ENCODE assay signal across 17 cellular contexts in genomic region chr3:46903341-46904302, GRCh38. TPM values are rescaled to one million over a fixed set of nuclear protein-coding genes. Genes with fewer than 3 reads are reported as not detected.
A peak's percentile ranks its signal among the peaks of the same experiment; 100 is the strongest.
DNase-seq lines count a peak whose midpoint lies in the region; ATAC-seq and TF ChIP-seq lines count a peak whose summit lies in the region.
"Had no signal": no experiment of that assay in that cellular context is flagged by ENCODE, and none has a peak within 500 bp of the region (broad histone marks: within the 10 kb centered on the region; RNA-seq: fewer than 3 reads in every experiment).

No MANE protein-coding gene starts in this region.

- DNase-seq in cardiac septum (ENCODE audit: low spot score) (peak; percentile 73), left ventricle myocardium inferior (no peak), SK-N-SH (no peak), fibroblast of villous mesenchyme (ENCODE audit: low read depth) (peak; percentile 29), upper lobe of right lung (peak; percentile 63), NCI-H187 treated with DMSO at 0.1 percent for 48 hours (lab: John Stamatoyannopoulos, UW) (no peak), Caco-2 (no peak)
- DNase-seq: activated T-cell treated with anti-CD3 and anti-CD28 coated beads, Interleukin-2, amount 50 U/mL, for 4 hours; caudate nucleus; foreskin melanocyte; RPMI8226; WERI-Rb-1 had no signal

- H3K9me3 ChIP-seq in left ventricle myocardium inferior (replicated peaks): no peaks in the 10 kb centered on the region
- no peaks in the 10 kb centered on the region for H3K9me3 ChIP-seq in SK-N-SH
- H3K9me3 ChIP-seq in upper lobe of right lung: no peaks in the 10 kb centered on the region
- H3K9me3 ChIP-seq in Caco-2: no peaks in the 10 kb centered on the region
- H3K9me3 ChIP-seq: pancreas had no signal

- no peak overlapping the region for H3K27ac Mint-ChIP-seq in Caco-2 (ENCODE audit: unreplicated experiment)

- no peak for TF ChIP-seq EP300 in SK-N-SH (IDR thresholded peaks at IDR 0.05; ENCODE audit: borderline replicate concordance in 1 of 2, low read depth in 1 of 2, low read length in 1 of 2)

- H4K20me1 ChIP-seq in SK-N-SH (ENCODE audit: insufficient read depth): no peaks in the 10 kb centered on the region

- no peak overlapping the region for H3K4me3 Mint-ChIP-seq in Caco-2 (ENCODE audit: unreplicated experiment)
- H3K4me3 Mint-ChIP-seq: activated T-cell treated with anti-CD3 and anti-CD28 coated beads, Interleukin-2, amount 50 U/mL, for 4 hours had no signal

- no peaks in the 10 kb centered on the region for H3K9me3 Mint-ChIP-seq in Caco-2 (ENCODE audit: unreplicated experiment)
- H3K9me3 Mint-ChIP-seq: activated T-cell treated with anti-CD3 and anti-CD28 coated beads, Interleukin-2, amount 50 U/mL, for 4 hours had no signal

- intact Hi-C loops in cardiac septum (cut with DNase I): no loop called here
- intact Hi-C loops in left ventricle myocardium inferior (cut with micrococcal nuclease): no loop called here
- intact Hi-C loops in upper lobe of right lung (cut with DNase I): no loop called here
- intact Hi-C loops in Caco-2 (cut with micrococcal nuclease; ENCODE audit: unreplicated experiment): no loop called here

- no peak overlapping the region for H3K4me2 ChIP-seq in SK-N-SH
- H3K4me2 ChIP-seq: KMS-11 had no signal

- H3K79me2 ChIP-seq in SK-N-SH (ENCODE audit: insufficient read depth): no peaks in the 10 kb centered on the region

- no peak for TF ChIP-seq RAD21 in SK-N-SH (IDR thresholded peaks at IDR 0.05; ENCODE audit: low read length)

- POLR2A ChIA-PET in SK-N-SH (lab: Yijun Ruan, JAX) (interaction anchor here (0.6 kb wide), 1 partner anchor 11 kb away, joined by 3 read pairs; no protein-coding TSS in a partner anchor), Caco-2 (lab: Charles Lee) (no interaction called here)

- no peaks in the 10 kb centered on the region for H3K4me1 Mint-ChIP-seq in Caco-2 (ENCODE audit: low read depth, unreplicated experiment)

- no peaks in the 10 kb centered on the region for H3F3A ChIP-seq in SK-N-SH (replicated peaks; ENCODE audit: insufficient read depth)

- H3K27me3 ChIP-seq in left ventricle myocardium inferior (ENCODE audit: low read depth) (peaks cover 9% of the 10 kb centered on the region), SK-N-SH (ENCODE audit: insufficient read depth) (no peaks in the 10 kb centered on the region), upper lobe of right lung (peaks cover 2% of the 10 kb centered on the region), Caco-2 (replicated peaks; ENCODE audit: control insufficient read depth, insufficient read depth, low read length) (no peaks in the 10 kb centered on the region)
- H3K27me3 ChIP-seq: pancreas had no signal

- no peak overlapping the region for H3K9ac ChIP-seq in SK-N-SH
- H3K9ac ChIP-seq: KMS-11 had no signal

- no peak overlapping the region for H2AFZ ChIP-seq in SK-N-SH (ENCODE audit: low read depth)

- H3K27ac ChIP-seq in left ventricle myocardium inferior (replicated peaks): no peak overlapping the region
- H3K27ac ChIP-seq in SK-N-SH (ENCODE audit: low read depth in 2 of 2, low read length in 1 of 2): no peak overlapping the region
- H3K27ac ChIP-seq in upper lobe of right lung: no peak overlapping the region
- H3K27ac ChIP-seq: KMS-11, pancreas, WERI-Rb-1 had no signal

- no peaks in the 10 kb centered on the region for H3K9me2 ChIP-seq in SK-N-SH

- CTCF ChIA-PET in SK-N-SH (lab: Yijun Ruan, JAX) (interaction anchor here (0.5 to 31.0 kb wide), 4 partner anchors 30 to 415 kb away, joined by 3 to 480 read pairs (median 4); partner anchors contain the start of gene PTH1R), Caco-2 (lab: Charles Lee) (interaction anchor here (1.2 kb wide), 1 partner anchor 41 kb away, joined by 3 read pairs; no protein-coding TSS in a partner anchor)

- 81% methylated on average over 14 of the region's 21 CpGs for WGBS in SK-N-SH (ENCODE audit: low lambda C conversion rate)

- TF ChIP-seq CTCF in left ventricle myocardium inferior (IDR thresholded peaks at IDR 0.05; ENCODE audit: borderline replicate concordance) (no peak), SK-N-SH (IDR thresholded peaks at IDR 0.05) (no peak), fibroblast of villous mesenchyme (IDR thresholded peaks at IDR 0.05; ENCODE audit: insufficient read depth, low read depth, low read length) (no peak), upper lobe of right lung (IDR thresholded peaks at IDR 0.05) (no peak), Caco-2 (IDR thresholded peaks at IDR 0.05; ENCODE audit: insufficient read depth in 1 of 2, low read depth in 1 of 2, low read length in 1 of 2, severe bottlenecking in 1 of 2, unreplicated experiment in 1 of 2) (no peak)

- no peaks in the 10 kb centered on the region for H3K27me3 Mint-ChIP-seq in Caco-2 (ENCODE audit: insufficient read depth, unreplicated experiment)

- no peaks in the 10 kb centered on the region for H3K36me3 ChIP-seq in left ventricle myocardium inferior
- H3K36me3 ChIP-seq in SK-N-SH (replicated peaks in 1 of 2; ENCODE audit: control insufficient read depth in 1 of 2, insufficient read depth in 2 of 2, low read length in 1 of 2): no peaks in the 10 kb centered on the region
- no peaks in the 10 kb centered on the region for H3K36me3 ChIP-seq in upper lobe of right lung
- no peaks in the 10 kb centered on the region for H3K36me3 ChIP-seq in Caco-2 (ENCODE audit: control insufficient read depth, insufficient read depth, low read length)
- H3K36me3 ChIP-seq: pancreas, WERI-Rb-1 had no signal

- H3K4me3 ChIP-seq in left ventricle myocardium inferior (no peak overlapping the region), SK-N-SH (ENCODE audit: low read depth in 2 of 2, low read length in 1 of 2) (no peak overlapping the region), fibroblast of villous mesenchyme (ENCODE audit: low read depth, low read length) (no peak overlapping the region), upper lobe of right lung (no peak overlapping the region), Caco-2 (ENCODE audit: low read depth, low read length) (no peak overlapping the region)
- H3K4me3 ChIP-seq: lung, pancreas had no signal

- ATAC-seq in upper lobe of right lung (no peak), HG02852 (IDR thresholded peaks at IDR 0.05; ENCODE audit: unreplicated experiment) (no peak)
- ATAC-seq: activated T-cell treated with anti-CD3 and anti-CD28 coated beads, Interleukin-2, amount 50 U/mL, for 4 hours; pancreas had no signal

- BruUV-seq in Caco-2 (replicated peaks; lab: Mats Ljungman, UMichigan): no TSS peak

- no peaks in the 10 kb centered on the region for H3K36me3 Mint-ChIP-seq in Caco-2 (ENCODE audit: insufficient read depth, unreplicated experiment)

- H3K4me1 ChIP-seq in left ventricle myocardium inferior: peaks cover 24% of the 10 kb centered on the region
- peaks cover 0 to 23% of the 10 kb centered on the region in 2 experiments; a peak in 1 of 4 replicates for H3K4me1 ChIP-seq in SK-N-SH (ENCODE audit: control insufficient read depth in 1 of 2, insufficient read depth in 2 of 2, low read depth in 1 of 2, low read length in 1 of 2)
- H3K4me1 ChIP-seq in upper lobe of right lung: peaks cover 20% of the 10 kb centered on the region
- no peaks in the 10 kb centered on the region for H3K4me1 ChIP-seq in Caco-2

TF ChIP-seq in SK-N-SH, 30 proteins besides CTCF, POLR2A, EP300 and RAD21:
- no peak for TF ChIP-seq RXRA (IDR thresholded peaks at IDR 0.05; ENCODE audit: borderline replicate concordance, low read depth)
- no peak for TF ChIP-seq TAF1 (IDR thresholded peaks at IDR 0.05; ENCODE audit: borderline replicate concordance, low read depth, low read length)
- TF ChIP-seq MAX (IDR thresholded peaks at IDR 0.05; ENCODE audit: low read depth): no peak
- TF ChIP-seq GATA2 (CRISPR knock-in tag; IDR thresholded peaks at IDR 0.05): no peak
- peak; percentile 47; the same call in 1 of the 2 replicates for TF ChIP-seq USF1 (IDR thresholded peaks at IDR 0.05; ENCODE audit: borderline replicate concordance, low read depth)
- TF ChIP-seq FOXM1 (IDR thresholded peaks at IDR 0.05; ENCODE audit: low read depth): no peak
- TF ChIP-seq, protein P1, sequence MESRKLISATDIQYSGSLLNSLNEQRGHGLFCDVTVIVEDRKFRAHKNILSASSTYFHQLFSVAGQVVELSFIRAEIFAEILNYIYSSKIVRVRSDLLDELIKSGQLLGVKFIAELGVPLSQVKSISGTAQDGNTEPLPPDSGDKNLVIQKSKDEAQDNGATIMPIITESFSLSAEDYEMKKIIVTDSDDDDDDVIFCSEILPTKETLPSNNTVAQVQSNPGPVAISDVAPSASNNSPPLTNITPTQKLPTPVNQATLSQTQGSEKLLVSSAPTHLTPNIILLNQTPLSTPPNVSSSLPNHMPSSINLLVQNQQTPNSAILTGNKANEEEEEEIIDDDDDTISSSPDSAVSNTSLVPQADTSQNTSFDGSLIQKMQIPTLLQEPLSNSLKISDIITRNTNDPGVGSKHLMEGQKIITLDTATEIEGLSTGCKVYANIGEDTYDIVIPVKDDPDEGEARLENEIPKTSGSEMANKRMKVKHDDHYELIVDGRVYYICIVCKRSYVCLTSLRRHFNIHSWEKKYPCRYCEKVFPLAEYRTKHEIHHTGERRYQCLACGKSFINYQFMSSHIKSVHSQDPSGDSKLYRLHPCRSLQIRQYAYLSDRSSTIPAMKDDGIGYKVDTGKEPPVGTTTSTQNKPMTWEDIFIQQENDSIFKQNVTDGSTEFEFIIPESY (IDR thresholded peaks at IDR 0.05; ENCODE audit: borderline replicate concordance, low read depth): no peak
- no peak for TF ChIP-seq NFIC (IDR thresholded peaks at IDR 0.05; ENCODE audit: borderline replicate concordance)

RNA-seq across cellular contexts. Expression of gene PTH1R, which starts 26.1 kb away (rescaled TPM):
- total RNA-seq in cardiac septum (5.4 TPM), left ventricle myocardium inferior (6.4 TPM), fibroblast of villous mesenchyme (2.3 and 2.6 TPM in 2 replicates), upper lobe of right lung (14.9 TPM), Caco-2 (2022) (5.1 and 6.8 TPM in 2 replicates)
- 0.07 and 0.34 TPM in 2 replicates for polyA plus RNA-seq in SK-N-SH (2012; rRNA removed)
- 0.18 and 0.49 TPM in 2 replicates for polyA plus RNA-seq in SK-N-SH (2012; cell fraction: cytosol; rRNA removed)
- 0.61 TPM in 2 replicates for polyA plus RNA-seq in SK-N-SH (2012; cell fraction: nucleus; rRNA removed)
- total RNA-seq: activated T-cell treated with anti-CD3 and anti-CD28 coated beads, Interleukin-2, amount 50 U/mL, for 4 hours had no signal

RNA-seq across cellular contexts. Expression of gene MYL3, which starts 40.4 kb away (rescaled TPM):
- 3,804 TPM for total RNA-seq in cardiac septum
- 7,440 TPM for total RNA-seq in left ventricle myocardium inferior
- polyA plus RNA-seq in SK-N-SH (2012; rRNA removed): not detected in 2 replicates
- polyA plus RNA-seq in SK-N-SH (2012; cell fraction: cytosol; rRNA removed): not detected in 2 replicates
- polyA plus RNA-seq in SK-N-SH (2012; cell fraction: nucleus; rRNA removed): not detected in 2 replicates
- 0.97 and 1.7 TPM in 2 replicates for total RNA-seq in fibroblast of villous mesenchyme
- 3.8 TPM for total RNA-seq in upper lobe of right lung
- total RNA-seq in Caco-2 (2022): 13.0 and 13.8 TPM in 2 replicates
- total RNA-seq: activated T-cell treated with anti-CD3 and anti-CD28 coated beads, Interleukin-2, amount 50 U/mL, for 4 hours had no signal
- polyA plus RNA-seq: AG04450 had no signal

Comparison
In these comparisons a context has a peak if more than half of its experiments do, and no peak if none do; other contexts are left out.
1. DNase-seq: peak in cardiac septum (single experiment), fibroblast of villous mesenchyme (single experiment) and upper lobe of right lung (single experiment); none in left ventricle myocardium inferior (single experiment), SK-N-SH (single experiment), NCI-H187 treated with DMSO at 0.1 percent for 48 hours (single experiment) and Caco-2 (0 of 2).
2. RNA of gene MYL3, which starts 40.4 kb away (total RNA-seq): 7,440 TPM in left ventricle myocardium inferior (single experiment) and 3,804 TPM in cardiac septum (single experiment); 13.0 to 13.8 TPM in Caco-2, 3.8 TPM in upper lobe of right lung (single experiment) and 0.97 to 1.7 TPM in fibroblast of villous mesenchyme; every median in the first group is over 100 times any median in the second.